8 cellular contexts compared by ENCODE assay signal in genomic region chr7:139341776-139342244, GRCh38. TPM values are rescaled to one million over a fixed set of nuclear protein-coding genes. Genes with fewer than 3 reads are reported as not detected.
DNase-seq lines count a peak whose midpoint lies in the region; ATAC-seq and TF ChIP-seq lines count a peak whose summit lies in the region.

No MANE protein-coding gene starts in this region.

- peaks cover 5 to 27% of the 10 kb centered on the region in 2 donors for H3K36me3 Mint-ChIP-seq in CD4-positive, alpha-beta memory T cell
- H3K36me3 Mint-ChIP-seq in MCF 10A (ENCODE audit: insufficient read depth, unreplicated experiment) = peaks cover 55% of the 10 kb centered on the region
- H3K36me3 Mint-ChIP-seq in mesothelial cell of epicardium = peaks cover 8% of the 10 kb centered on the region

- CTCF ChIA-PET in CD4-positive, alpha-beta memory T cell (lab: Charles Lee; ENCODE audit: partially characterized antibody) = no interaction called here
- CTCF ChIA-PET in MCF 10A (lab: Yijun Ruan, JAX) = no interaction called here

- H3K27ac ChIP-seq in CD4-positive, alpha-beta memory T cell (ENCODE audit: low read depth, low read length) = peak overlapping the region; percentile 100

- H3K27ac Mint-ChIP-seq in CD4-positive, alpha-beta memory T cell = peak overlapping the region; percentile 100
- H3K27ac Mint-ChIP-seq in MCF 10A (ENCODE audit: low read depth, unreplicated experiment) (peak overlapping the region; percentile 99), mesothelial cell of epicardium (peak overlapping the region; percentile 100)

- H3K9me3 ChIP-seq in CD4-positive, alpha-beta memory T cell (ENCODE audit: control insufficient read depth in 1 of 2, low read length in 2 of 2) = no peaks in the 10 kb centered on the region

- no peak for ATAC-seq in HG03108 (IDR thresholded peaks at IDR 0.05; ENCODE audit: unreplicated experiment)

- H3K27me3 Mint-ChIP-seq in CD4-positive, alpha-beta memory T cell = peaks cover 3 to 6% of the 10 kb centered on the region in 2 donors
- H3K27me3 Mint-ChIP-seq in MCF 10A (ENCODE audit: insufficient read depth, unreplicated experiment) (no peaks in the 10 kb centered on the region), mesothelial cell of epicardium (ENCODE audit: low read depth) (peaks cover 4% of the 10 kb centered on the region)

- peak overlapping the region; percentile 95 to 96 for H3K4me3 ChIP-seq in CD4-positive, alpha-beta memory T cell (ENCODE audit: low read length in 2 of 2)

- peaks cover 3% of the 10 kb centered on the region for H3K36me3 ChIP-seq in CD4-positive, alpha-beta memory T cell (ENCODE audit: insufficient read depth, low read length)

- DNase-seq in CD4-positive, alpha-beta memory T cell = no peak
- DNase-seq in HPDE6-E6E7 (ENCODE audit: extremely low spot score) (peak; percentile 81), MCF 10A (ENCODE audit: unreplicated experiment) (no peak), mesothelial cell of epicardium (ENCODE audit: low spot score in 2 of 2, unreplicated experiment in 2 of 2) (no peak), NCI-H146 treated with DMSO at 0.1 percent for 48 hours (lab: John Stamatoyannopoulos, UW; ENCODE audit: unreplicated experiment) (no peak), NCI-H1417 treated with DMSO at 0.1 percent for 48 hours (lab: John Stamatoyannopoulos, UW) (no peak), NCI-H1930 (lab: John Stamatoyannopoulos, UW) (no peak)

- POLR2A ChIA-PET in CD4-positive, alpha-beta memory T cell (lab: Charles Lee; ENCODE audit: partially characterized antibody) = interaction anchor here (1.0 to 2.1 kb wide), 2 partner anchors 17 to 247 kb away, joined by 3 to 17 read pairs; partner anchors contain the start of gene LUC7L2
- POLR2A ChIA-PET in MCF 10A (lab: Yijun Ruan, JAX) = interaction anchor here (0.9 to 3.3 kb wide), 3 partner anchors 13 to 836 kb away, joined by 3 to 18 read pairs (median 14); partner anchors contain the start of gene LUC7L2

- H3K4me1 Mint-ChIP-seq in CD4-positive, alpha-beta memory T cell = peaks cover 18 to 45% (median 29%) of the 10 kb centered on the region in 4 donors
- H3K4me1 Mint-ChIP-seq in MCF 10A (ENCODE audit: insufficient read depth, unreplicated experiment) = peaks cover 6% of the 10 kb centered on the region
- peaks cover 11% of the 10 kb centered on the region for H3K4me1 Mint-ChIP-seq in mesothelial cell of epicardium

- H3K4me3 Mint-ChIP-seq in CD4-positive, alpha-beta memory T cell = peak overlapping the region; percentile 95 to 99 (median 98)
- H3K4me3 Mint-ChIP-seq in MCF 10A (ENCODE audit: unreplicated experiment) (peak overlapping the region; percentile 94), mesothelial cell of epicardium (peak overlapping the region; percentile 88)

- H3K27me3 ChIP-seq in CD4-positive, alpha-beta memory T cell (ENCODE audit: insufficient read depth, low read length) = no peaks in the 10 kb centered on the region

- H3K9me3 Mint-ChIP-seq in CD4-positive, alpha-beta memory T cell = peaks cover 0 to 17% (median 3%) of the 10 kb centered on the region in 8 donors
- H3K9me3 Mint-ChIP-seq in MCF 10A (ENCODE audit: unreplicated experiment) (peaks cover 8% of the 10 kb centered on the region), mesothelial cell of epicardium (peaks cover 6% of the 10 kb centered on the region)

- TF ChIP-seq CTCF in MCF 10A (IDR thresholded peaks at IDR 0.05; ENCODE audit: unreplicated experiment) (no peak), mesothelial cell of epicardium (IDR thresholded peaks at IDR 0.05; ENCODE audit: unreplicated experiment) (no peak)

- intact Hi-C loops in CD4-positive, alpha-beta memory T cell (cut with micrococcal nuclease) = loop anchor here (2.0 to 10.0 kb wide), 5 partner anchors 53 to 1333 kb away; partner anchors contain the start of genes ADCK2, MKRN1 and ZC3HAV1L
- intact Hi-C loops in MCF 10A (cut with micrococcal nuclease) = loop anchor here (2.0 to 10.0 kb wide), 2 partner anchors 109 to 237 kb away; partner anchors contain the start of gene ZC3HAV1

- BruUV-seq in MCF 10A (replicated peaks; lab: Mats Ljungman, UMichigan) = TSS peak; percentile 48

- H3K4me1 ChIP-seq in CD4-positive, alpha-beta memory T cell (ENCODE audit: insufficient read depth, low read length) = peaks cover 20% of the 10 kb centered on the region

RNA-seq across cellular contexts. Expression of gene FMC1, which starts 0.7 kb away (rescaled TPM):
- total RNA-seq in CD4-positive, alpha-beta memory T cell = 10 to 100 TPM in 1 of 2 experiments, 1 to 10 TPM in 1; 6.7 to 12.5 TPM
- polyA plus RNA-seq in CD4-positive, alpha-beta memory T cell = 10 to 100 TPM; 47.8 to 66.8 TPM
- 11.8 and 11.9 TPM in 2 replicates for total RNA-seq in MCF 10A (2022)
- total RNA-seq in mesothelial cell of epicardium = 10.4 to 14.7 TPM (median 10.7 TPM) in 3 replicates

RNA-seq across cellular contexts. Expression of gene LUC7L2, which starts 17.9 kb away (rescaled TPM):
- 100 to 1,000 TPM; 131 to 133 TPM for total RNA-seq in CD4-positive, alpha-beta memory T cell
- polyA plus RNA-seq in CD4-positive, alpha-beta memory T cell = 10 to 100 TPM; 50.0 to 73.0 TPM
- 138 and 145 TPM in 2 replicates for total RNA-seq in MCF 10A (2022)
- total RNA-seq in mesothelial cell of epicardium = 137 to 145 TPM (median 142 TPM) in 3 replicates
